In genomic region chr5:61941637-61942036, GRCh38 we compare ENCODE assay signal across 13 cellular contexts.
"Had no signal": no experiment of that assay in that cellular context is flagged by ENCODE, and none has a peak within 500 bp of the region (broad histone marks: within the 10 kb centered on the region; RNA-seq: fewer than 3 reads in every experiment).

No MANE protein-coding gene starts in this region.

- H3K27me3 ChIP-seq: brain microvascular endothelial cell, ovary, transverse colon had no signal

- H3K4me1 ChIP-seq: transverse colon had no signal

- H3K4me3 Mint-ChIP-seq: activated naive CD4-positive, alpha-beta T cell treated with anti-CD3 and anti-CD28 coated beads, Interleukin-2, amount 10 ng/mL, durations not matched to agents 7 days and 5 days; activated T-helper 17 cell treated with anti-CD3 and anti-CD28 coated beads, Interleukin-2, amount 50 U/mL, for 72 hours; endodermal cell had no signal

- H3K9me3 ChIP-seq: ovary, transverse colon had no signal

- H3K4me3 ChIP-seq: ovary, skin epidermis, transverse colon had no signal

- H3K27me3 Mint-ChIP-seq: activated naive CD4-positive, alpha-beta T cell treated with anti-CD3 and anti-CD28 coated beads, Interleukin-2, amount 10 ng/mL, durations not matched to agents 7 days and 5 days; activated T-helper 17 cell treated with anti-CD3 and anti-CD28 coated beads, Interleukin-2, amount 50 U/mL, for 72 hours had no signal

- ATAC-seq: activated T-helper 17 cell treated with anti-CD3 and anti-CD28 coated beads, Interleukin-2, amount 50 U/mL, for 72 hours had no signal

- H3K4me1 Mint-ChIP-seq: activated naive CD4-positive, alpha-beta T cell treated with anti-CD3 and anti-CD28 coated beads, Interleukin-2, amount 10 ng/mL, durations not matched to agents 7 days and 5 days; activated T-helper 17 cell treated with anti-CD3 and anti-CD28 coated beads, Interleukin-2, amount 50 U/mL, for 72 hours had no signal

- H3K27ac ChIP-seq: brain microvascular endothelial cell, ovary, skin epidermis, transverse colon had no signal

- H3K27ac Mint-ChIP-seq: activated naive CD4-positive, alpha-beta T cell treated with anti-CD3 and anti-CD28 coated beads, Interleukin-2, amount 10 ng/mL, durations not matched to agents 7 days and 5 days; activated T-helper 17 cell treated with anti-CD3 and anti-CD28 coated beads, Interleukin-2, amount 50 U/mL, for 72 hours; endodermal cell had no signal

- H3K36me3 ChIP-seq: brain microvascular endothelial cell, ovary, transverse colon had no signal

- H3K36me3 Mint-ChIP-seq: activated naive CD4-positive, alpha-beta T cell treated with anti-CD3 and anti-CD28 coated beads, Interleukin-2, amount 10 ng/mL, durations not matched to agents 7 days and 5 days had no signal

- DNase-seq: activated CD4-positive, alpha-beta T cell treated with anti-CD3 and anti-CD28 coated beads, Interleukin-2, amount 50 U/mL, for 1 hour; activated CD4-positive, CD25-positive, alpha-beta regulatory T cell; activated naive CD4-positive, alpha-beta T cell treated with anti-CD3 and anti-CD28 coated beads, Interleukin-2, amount 10 ng/mL, durations not matched to agents 7 days and 5 days; activated T-cell treated with anti-CD3 and anti-CD28 coated beads for 4 hours; brain microvascular endothelial cell; cerebellar nuclear complex; endodermal cell; head of caudate nucleus; ovary; T-helper 2 cell; transverse colon had no signal

- H3K9me3 Mint-ChIP-seq: activated naive CD4-positive, alpha-beta T cell treated with anti-CD3 and anti-CD28 coated beads, Interleukin-2, amount 10 ng/mL, durations not matched to agents 7 days and 5 days; endodermal cell had no signal
